ENCODE assay signal across 16 cellular contexts in the genomic region with DNA sequence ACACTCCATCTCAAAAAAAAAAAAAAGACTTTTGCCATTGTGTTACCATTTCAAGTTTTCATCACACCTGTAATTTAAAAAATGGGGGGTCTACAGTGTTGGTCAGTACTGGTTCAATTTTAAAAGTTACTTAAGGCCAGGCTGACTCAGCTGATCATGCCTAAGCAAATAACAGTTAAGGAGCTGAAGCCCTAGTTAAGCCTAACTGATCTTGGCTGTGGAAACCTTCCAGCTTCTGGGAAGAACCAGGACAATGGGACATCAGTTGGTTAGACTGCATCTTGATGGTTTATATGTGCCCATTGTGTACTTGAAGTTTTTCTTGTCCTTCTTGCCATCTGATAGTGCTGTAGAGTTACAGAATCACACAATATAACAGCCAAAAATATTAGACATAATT.
"Had no signal": no experiment of that assay in that cellular context is flagged by ENCODE, and none has a peak within 500 bp of the region (broad histone marks: within the 10 kb centered on the region; RNA-seq: fewer than 3 reads in every experiment).

No MANE protein-coding gene starts in this region.

- H3K36me3 ChIP-seq: neural progenitor cell had no signal

- H3K9me3 Mint-ChIP-seq: activated CD4-positive, alpha-beta memory T cell treated with anti-CD3 and anti-CD28 coated beads, Interleukin-2, amount 10 ng/mL, durations not matched to agents 7 days and 5 days; activated naive CD4-positive, alpha-beta T cell treated with anti-CD3 and anti-CD28 coated beads, Interleukin-2, amount 50 U/mL, for 72 hours; activated T-cell treated with anti-CD3 and anti-CD28 coated beads, Interleukin-2, amount 50 U/mL, for 4 hours; naive B cell; neural progenitor cell had no signal

- H3K27me3 Mint-ChIP-seq: activated CD4-positive, alpha-beta memory T cell treated with anti-CD3 and anti-CD28 coated beads, Interleukin-2, amount 10 ng/mL, durations not matched to agents 7 days and 5 days; naive B cell had no signal

- H3K36me3 Mint-ChIP-seq: activated naive CD4-positive, alpha-beta T cell treated with anti-CD3 and anti-CD28 coated beads, Interleukin-2, amount 50 U/mL, for 72 hours; naive B cell had no signal

- DNase-seq: activated CD4-positive, alpha-beta memory T cell treated with anti-CD3 and anti-CD28 coated beads, Interleukin-2, amount 10 ng/mL, durations not matched to agents 7 days and 5 days; activated CD4-positive, alpha-beta T cell treated with anti-CD3 and anti-CD28 coated beads for 4 hours; activated effector memory CD4-positive, alpha-beta T cell treated with anti-CD3 and anti-CD28 coated beads, Interleukin-2, amount 50 U/mL, for 16 hours; activated T-cell treated with anti-CD3 and anti-CD28 coated beads, Interleukin-2, amount 50 U/mL, for 4 hours; erythroblast; islet precursor cell; mammary epithelial cell; naive B cell; stimulated activated CD4-positive, alpha-beta T cell treated with anti-CD3 and anti-CD28 coated beads, Interleukin-12 subunit alpha, Interleukin-12 subunit beta, amount 100 ng/mL, for 4 hours; stimulated activated CD4-positive, alpha-beta T cell treated with anti-CD3 and anti-CD28 coated beads, Interleukin-2, amount 100 ng/mL, for 24 hours; stomach; T1000 had no signal

- ATAC-seq: activated naive CD4-positive, alpha-beta T cell treated with anti-CD3 and anti-CD28 coated beads, Interleukin-2, amount 50 U/mL, for 72 hours; activated T-cell treated with anti-CD3 and anti-CD28 coated beads, Interleukin-2, amount 50 U/mL, for 4 hours had no signal

- H3K4me3 ChIP-seq: neural progenitor cell, stomach, thoracic aorta had no signal

- H3K4me3 Mint-ChIP-seq: activated CD4-positive, alpha-beta memory T cell treated with anti-CD3 and anti-CD28 coated beads, Interleukin-2, amount 10 ng/mL, durations not matched to agents 7 days and 5 days; activated T-cell treated with anti-CD3 and anti-CD28 coated beads, Interleukin-2, amount 50 U/mL, for 4 hours; naive B cell; neural progenitor cell had no signal

- H3K9me3 ChIP-seq: stomach, thoracic aorta had no signal

- H3K27ac ChIP-seq: neural progenitor cell, parathyroid adenoma, stomach, thoracic aorta had no signal

- H3K27ac Mint-ChIP-seq: activated CD4-positive, alpha-beta memory T cell treated with anti-CD3 and anti-CD28 coated beads, Interleukin-2, amount 10 ng/mL, durations not matched to agents 7 days and 5 days; activated naive CD4-positive, alpha-beta T cell treated with anti-CD3 and anti-CD28 coated beads, Interleukin-2, amount 50 U/mL, for 72 hours; naive B cell; neural progenitor cell had no signal

- H3K27me3 ChIP-seq: neural progenitor cell, stomach had no signal
